ENCODE assay signal across 21 cellular contexts in genomic region chr22:22214819-22215329, GRCh38. TPM values are rescaled to one million over a fixed set of nuclear protein-coding genes. Genes with fewer than 3 reads are reported as not detected.
"Had no signal": no experiment of that assay in that cellular context is flagged by ENCODE, and none has a peak within 500 bp of the region (broad histone marks: within the 10 kb centered on the region; RNA-seq: fewer than 3 reads in every experiment).

No MANE protein-coding gene starts in this region.

- H3K4me3 ChIP-seq: ascending aorta, breast epithelium, lower lobe of right lung, pancreas, stomach, thoracic aorta had no signal

- FAIRE-seq: pancreas had no signal

- H3K4me1 ChIP-seq: ascending aorta, breast epithelium, lower lobe of right lung, stomach had no signal

- H3K27ac ChIP-seq: ascending aorta, breast epithelium, lower lobe of right lung, pancreas, stomach, thoracic aorta had no signal

- ATAC-seq: activated CD4-positive, CD25-positive, alpha-beta regulatory T cell treated with anti-CD3 and anti-CD28 coated beads, Interleukin-2, amount 50 U/mL, for 24 hours; effector memory CD8-positive, alpha-beta T cell; left cardiac atrium; pancreas; sciatic nerve had no signal

- H3K27me3 ChIP-seq: ascending aorta, breast epithelium, pancreas had no signal

- DNase-seq: activated CD4-positive, alpha-beta T cell treated with anti-CD3 and anti-CD28 coated beads, Interleukin-2, amount 50 U/mL, for 1 hour; activated naive CD4-positive, alpha-beta T cell treated with Interleukin-2 at 50 U/mL for 16 hours; activated T-cell treated with anti-CD3 and anti-CD28 coated beads for 4 hours; cerebellar nuclear complex; effector memory CD8-positive, alpha-beta T cell; foreskin melanocyte; left cardiac atrium; lower lobe of right lung; midbrain; pancreas; stomach; T-helper 9 cell had no signal

- H3K27me3 Mint-ChIP-seq: effector memory CD8-positive, alpha-beta T cell had no signal

- H3K36me3 ChIP-seq: ascending aorta, breast epithelium, lower lobe of right lung, pancreas, stomach, thoracic aorta had no signal

- H3K9me3 ChIP-seq: ascending aorta, breast epithelium, lower lobe of right lung, pancreas, stomach, thoracic aorta had no signal

- H3K4me3 Mint-ChIP-seq: dendritic cell treated with granulocyte-macrophage colony-stimulating factor and Interleukin-4, amounts not matched to agents 40 ng/mL and 50 ng/mL, for 4 days; effector memory CD8-positive, alpha-beta T cell; neural crest cell had no signal

- H3K9me3 Mint-ChIP-seq: dendritic cell treated with granulocyte-macrophage colony-stimulating factor and Interleukin-4, amounts not matched to agents 40 ng/mL and 50 ng/mL, for 4 days; effector memory CD8-positive, alpha-beta T cell; neural crest cell had no signal

- H3K27ac Mint-ChIP-seq: dendritic cell treated with granulocyte-macrophage colony-stimulating factor and Interleukin-4, amounts not matched to agents 40 ng/mL and 50 ng/mL, for 4 days had no signal

RNA-seq across cellular contexts. Expression of gene VPREB1, which starts 29.7 kb away (rescaled TPM):
- total RNA-seq: ascending aorta, breast epithelium, left cardiac atrium, lower lobe of right lung, myocyte, neural crest cell, pancreas, sciatic nerve, thoracic aorta, urinary bladder had no signal
- polyA plus RNA-seq: pancreas, urinary bladder had no signal
